Comparison of ENCODE assay signal across 18 cellular contexts in genomic region chr12:112749081-112749480, GRCh38. TPM values are rescaled to one million over a fixed set of nuclear protein-coding genes. Genes with fewer than 3 reads are reported as not detected.
DNase-seq lines count a peak whose midpoint lies in the region; ATAC-seq and TF ChIP-seq lines count a peak whose summit lies in the region.
"Had no signal": no experiment of that assay in that cellular context is flagged by ENCODE, and none has a peak within 500 bp of the region (broad histone marks: within the 10 kb centered on the region; RNA-seq: fewer than 3 reads in every experiment).

No MANE protein-coding gene starts in this region.

- H3F3A ChIP-seq in neural progenitor cell (ENCODE audit: low read depth), result no peaks in the 10 kb centered on the region

- DNase-seq in endodermal cell, result peak; percentile 13
- DNase-seq in islet precursor cell, result peak; percentile 32
- no peak for DNase-seq in neural progenitor cell (ENCODE audit: low spot score)
- no peak for DNase-seq in body of pancreas
- DNase-seq: 8988T; ACHN; Caco-2; Calu3; CD4-positive, alpha-beta T cell; CD8-positive, alpha-beta T cell; DMS79 treated with DMSO at 0.1 percent for 48 hours; GF-D8 had no signal

- H3K27ac Mint-ChIP-seq in endodermal cell (no peak overlapping the region), neural progenitor cell (no peak overlapping the region)
- H3K27ac Mint-ChIP-seq: B cell; CD4-positive, alpha-beta T cell; CD8-positive, alpha-beta T cell had no signal

- no peak overlapping the region for H2AFZ ChIP-seq in neural progenitor cell (replicated peaks)

- H3K4me2 ChIP-seq in neural progenitor cell, result no peak overlapping the region

- no peak for TF ChIP-seq CTCF in endodermal cell (conservative IDR thresholded peaks at IDR 0.05)
- no peak for TF ChIP-seq CTCF in neural progenitor cell (IDR thresholded peaks at IDR 0.05)
- no peak for TF ChIP-seq CTCF in body of pancreas (IDR thresholded peaks at IDR 0.05)

- ATAC-seq in HG03571 (IDR thresholded peaks at IDR 0.05; ENCODE audit: unreplicated experiment) (no peak), body of pancreas (no peak)
- ATAC-seq: CD8-positive, alpha-beta T cell had no signal

- no peak overlapping the region for H3K4me3 ChIP-seq in endodermal cell (ENCODE audit: low read length)
- no peak overlapping the region for H3K4me3 ChIP-seq in neural progenitor cell
- H3K4me3 ChIP-seq in body of pancreas, result no peak overlapping the region
- H3K4me3 ChIP-seq: BLaER1 treated with 17β-estradiol and CSF1 and Interleukin-3, amounts not matched to agents 10 nM and 100 nM had no signal

- 84 to 90% methylated on average over 2 of the region's 2 CpGs for WGBS in endodermal cell (ENCODE audit: insufficient coverage in 1 of 2, insufficient read length in 1 of 2), 2 experiments
- WGBS in body of pancreas, 2 donors, result 31 to 63% methylated on average over 2 of the region's 2 CpGs

- no peak overlapping the region for H3K4me3 Mint-ChIP-seq in endodermal cell
- H3K4me3 Mint-ChIP-seq in neural progenitor cell, result no peak overlapping the region
- H3K4me3 Mint-ChIP-seq: B cell; CD4-positive, alpha-beta T cell; CD8-positive, alpha-beta T cell had no signal

- no peaks in the 10 kb centered on the region for H3K79me2 ChIP-seq in neural progenitor cell (ENCODE audit: low read depth)

- H3K27me3 Mint-ChIP-seq in endodermal cell (ENCODE audit: insufficient read depth) (peaks cover 4% of the 10 kb centered on the region), neural progenitor cell (ENCODE audit: insufficient read depth, low read depth) (peaks cover 6% of the 10 kb centered on the region)

- intact Hi-C loops in body of pancreas (cut with DNase I), result no loop called here

- peaks cover 9% of the 10 kb centered on the region for H3K27me3 ChIP-seq in endodermal cell (ENCODE audit: control insufficient read depth, insufficient read depth, low read length, poor library complexity, severe bottlenecking)
- H3K27me3 ChIP-seq in neural progenitor cell, result no peaks in the 10 kb centered on the region
- no peaks in the 10 kb centered on the region for H3K27me3 ChIP-seq in body of pancreas
- H3K27me3 ChIP-seq: BLaER1 treated with 17β-estradiol and CSF1 and Interleukin-3, amounts not matched to agents 10 nM and 100 nM had no signal

- H3K4me1 Mint-ChIP-seq in endodermal cell (no peaks in the 10 kb centered on the region), neural progenitor cell (peaks cover 4% of the 10 kb centered on the region)
- H3K4me1 Mint-ChIP-seq: B cell had no signal

- no peaks in the 10 kb centered on the region for H3K9me3 Mint-ChIP-seq in endodermal cell
- H3K9me3 Mint-ChIP-seq in neural progenitor cell, result no peaks in the 10 kb centered on the region
- H3K9me3 Mint-ChIP-seq: CD4-positive, alpha-beta T cell; CD8-positive, alpha-beta T cell had no signal

- H3K27ac ChIP-seq in endodermal cell (ENCODE audit: low read depth, low read length), result no peak overlapping the region
- H3K27ac ChIP-seq in neural progenitor cell, result no peak overlapping the region
- no peak overlapping the region for H3K27ac ChIP-seq in body of pancreas
- H3K27ac ChIP-seq: BLaER1 treated with 17β-estradiol and CSF1 and Interleukin-3, amounts not matched to agents 10 nM and 100 nM; C4-2B had no signal

- H3K36me3 Mint-ChIP-seq in endodermal cell (ENCODE audit: low read depth), result no peaks in the 10 kb centered on the region
- H3K36me3 Mint-ChIP-seq in neural progenitor cell, result no peaks in the 10 kb centered on the region
- H3K36me3 Mint-ChIP-seq: CD8-positive, alpha-beta T cell had no signal

- no peak for TF ChIP-seq POLR2A in body of pancreas (IDR thresholded peaks at IDR 0.05)

- H4K20me1 ChIP-seq in neural progenitor cell (ENCODE audit: low read depth), result no peaks in the 10 kb centered on the region
- H4K20me1 ChIP-seq: BLaER1 treated with 17β-estradiol and CSF1 and Interleukin-3, amounts not matched to agents 10 nM and 100 nM had no signal

- H3K36me3 ChIP-seq in endodermal cell (ENCODE audit: control insufficient read depth, insufficient read depth, low read length), result no peaks in the 10 kb centered on the region
- no peaks in the 10 kb centered on the region for H3K36me3 ChIP-seq in neural progenitor cell
- H3K36me3 ChIP-seq in body of pancreas (replicated peaks in 1 of 2; ENCODE audit: insufficient read depth in 1 of 2, low read depth in 2 of 2), result no peaks in the 10 kb centered on the region
- H3K36me3 ChIP-seq: BLaER1 treated with 17β-estradiol and CSF1 and Interleukin-3, amounts not matched to agents 10 nM and 100 nM had no signal

- no peaks in the 10 kb centered on the region for H3K4me1 ChIP-seq in endodermal cell (ENCODE audit: control insufficient read depth, insufficient read depth, low read length)
- H3K4me1 ChIP-seq in neural progenitor cell, result no peaks in the 10 kb centered on the region
- H3K4me1 ChIP-seq in body of pancreas, result no peaks in the 10 kb centered on the region
- H3K4me1 ChIP-seq: Caco-2 had no signal

- H3K9ac ChIP-seq in endodermal cell (ENCODE audit: extremely low read depth, low read length, poor library complexity, severe bottlenecking), result no peak overlapping the region
- H3K9ac ChIP-seq in neural progenitor cell, result no peak overlapping the region
- H3K9ac ChIP-seq: BLaER1 treated with 17β-estradiol and CSF1 and Interleukin-3, amounts not matched to agents 10 nM and 100 nM had no signal

- H3K9me3 ChIP-seq in endodermal cell (ENCODE audit: control insufficient read depth, low read length) (no peaks in the 10 kb centered on the region), neural progenitor cell (ENCODE audit: low read depth) (no peaks in the 10 kb centered on the region), body of pancreas (no peaks in the 10 kb centered on the region)
- H3K9me3 ChIP-seq: BLaER1 treated with 17β-estradiol and CSF1 and Interleukin-3, amounts not matched to agents 10 nM and 100 nM; Caco-2 had no signal

RNA-seq across cellular contexts. Expression of gene RPH3A, which starts 42.5 kb away (rescaled TPM):
- total RNA-seq in endodermal cell (not detected), neural progenitor cell (ENCODE audit: low replicate concordance) (0.09 TPM in 1 of 2 replicates, not detected in the other), body of pancreas (not detected)
- 0.21 TPM for polyA plus RNA-seq in endodermal cell (2013, experiment 1 of 2)
- 0.83 TPM for polyA plus RNA-seq in endodermal cell (2013, experiment 2 of 2)
- total RNA-seq: B cell; Caco-2; Calu3; CD4-positive, alpha-beta T cell; CD8-positive, alpha-beta T cell had no signal
- polyA plus RNA-seq: AG04450, BJ had no signal

Comparison
In these comparisons a context has a peak if more than half of its experiments do, and no peak if none do; other contexts are left out.
1. DNase-seq: peak in endodermal cell (single experiment) and islet precursor cell (single experiment); none in neural progenitor cell (single experiment) and body of pancreas (0 of 4).